In genomic region chr20:59939052-59939878, GRCh38 we compare ENCODE assay signal across 1 cellular context.
TF ChIP-seq lines count a peak whose summit lies in the region.

No MANE protein-coding gene starts in this region.

TF ChIP-seq in GM23338, 12 proteins besides CTCF, POLR2A, EP300 and RAD21 (continued from another document):
- no peak for TF ChIP-seq REST (IDR thresholded peaks at IDR 0.05; ENCODE audit: unreplicated experiment)
